ENCODE assay signal across 8 cellular contexts in genomic region chr17:7023576-7024401, GRCh38. TPM values are rescaled to one million over a fixed set of nuclear protein-coding genes. Genes with fewer than 3 reads are reported as not detected.
DNase-seq lines count a peak whose midpoint lies in the region; ATAC-seq and TF ChIP-seq lines count a peak whose summit lies in the region.

No MANE protein-coding gene starts in this region.

- intact Hi-C loops in breast epithelium (cut with DNase I; ENCODE audit: low total_unique reads), result no loop called here

- peak overlapping the region; percentile 37 for H3K4me3 ChIP-seq in CD4-positive, CD25-positive, alpha-beta regulatory T cell (ENCODE audit: low read depth, low read length)
- peak overlapping the region; percentile 28 to 63 (median 40) for H3K4me3 ChIP-seq in breast epithelium
- H3K4me3 ChIP-seq in iPS-15b (ENCODE audit: low read depth, low read length), result peak overlapping the region; percentile 81
- peak overlapping the region; percentile 21 for H3K4me3 ChIP-seq in skeletal muscle cell (ENCODE audit: low read depth, low read length)

- POLR2A ChIA-PET in WTC11 (lab: Charles Lee), result interaction anchor here (0.6 to 1.5 kb wide), 3 partner anchors 12 to 316 kb away, joined by 3 to 10 read pairs (median 3); partner anchors contain the start of gene SLC16A13

- H3K4me3 Mint-ChIP-seq in CD4-positive, CD25-positive, alpha-beta regulatory T cell, result peak overlapping the region; percentile 61 to 88 (median 84)
- peak overlapping the region; percentile 91 for H3K4me3 Mint-ChIP-seq in WTC11

- H3K27me3 Mint-ChIP-seq in CD4-positive, CD25-positive, alpha-beta regulatory T cell, result peaks cover 7% of the 10 kb centered on the region
- H3K27me3 Mint-ChIP-seq in WTC11 (ENCODE audit: low read depth), result peaks cover 44% of the 10 kb centered on the region

- TF ChIP-seq CTCF in WTC11 (IDR thresholded peaks at IDR 0.05), result no peak
- no peak for TF ChIP-seq CTCF in breast epithelium (IDR thresholded peaks at IDR 0.05)

- H3K36me3 ChIP-seq in CD4-positive, CD25-positive, alpha-beta regulatory T cell (ENCODE audit: control insufficient read depth, insufficient read depth, low read length), result no peaks in the 10 kb centered on the region
- H3K36me3 ChIP-seq in breast epithelium (no peaks in the 10 kb centered on the region), iPS-15b (ENCODE audit: control insufficient read depth, insufficient read depth, low read length) (peaks cover 3% of the 10 kb centered on the region)

- H3K27ac Mint-ChIP-seq in CD4-positive, CD25-positive, alpha-beta regulatory T cell, result peak overlapping the region; percentile 63 to 86 (median 83)
- H3K27ac Mint-ChIP-seq in WTC11, result peak overlapping the region; percentile 93

- peak overlapping the region; percentile 37 for H3K9ac ChIP-seq in iPS-15b (ENCODE audit: low read depth, low read length)

- peak; percentile 63 to 69 for ATAC-seq in CD4-positive, CD25-positive, alpha-beta regulatory T cell (ENCODE audit: low read depth in 2 of 2)
- peak; percentile 81 for ATAC-seq in WTC11

- peaks cover 0 to 38% (median 22%) of the 10 kb centered on the region in 4 donors for H3K4me1 Mint-ChIP-seq in CD4-positive, CD25-positive, alpha-beta regulatory T cell
- peaks cover 45% of the 10 kb centered on the region for H3K4me1 Mint-ChIP-seq in WTC11

- CTCF ChIA-PET in WTC11 (lab: Charles Lee), result interaction anchor here (0.7 to 3.2 kb wide), 19 partner anchors 9 to 306 kb away, joined by 3 to 34 read pairs (median 4); partner anchors contain the start of genes NEURL4 and SLC16A13

- DNase-seq in CD4-positive, CD25-positive, alpha-beta regulatory T cell, result peak; percentile 88 to 93 (median 90)
- peak in 74 of 76 experiments; percentile 10 to 98 (median 88) for DNase-seq in HUDEP-2 (lab: John Stamatoyannopoulos, UW; ENCODE audit: unreplicated experiment in 76 of 76)
- DNase-seq in WTC11 (ENCODE audit: low spot score), result peak; percentile 100
- DNase-seq in breast epithelium (ENCODE audit: low spot score in 2 of 2), result peak; percentile 86 to 91
- DNase-seq in skeletal muscle cell (ENCODE audit: low read depth), result peak; percentile 45
- DNase-seq in SKM-1 (lab: John Stamatoyannopoulos, UW; ENCODE audit: unreplicated experiment), result no peak
- DNase-seq in NCI-H146 treated with DMSO at 0.1 percent for 48 hours (lab: John Stamatoyannopoulos, UW; ENCODE audit: unreplicated experiment), result no peak

- no peaks in the 10 kb centered on the region for H3K27me3 ChIP-seq in CD4-positive, CD25-positive, alpha-beta regulatory T cell (ENCODE audit: control insufficient read depth, insufficient read depth, low read length)
- H3K27me3 ChIP-seq in breast epithelium (no peaks in the 10 kb centered on the region), iPS-15b (ENCODE audit: control insufficient read depth, insufficient read depth, low read length) (peaks cover 36% of the 10 kb centered on the region)

- H3K36me3 Mint-ChIP-seq in CD4-positive, CD25-positive, alpha-beta regulatory T cell, result no peaks in the 10 kb centered on the region
- H3K36me3 Mint-ChIP-seq in WTC11, result peaks cover 18% of the 10 kb centered on the region

- H3K9me3 Mint-ChIP-seq in CD4-positive, CD25-positive, alpha-beta regulatory T cell, result peaks cover 0 to 3% (median 0%) of the 10 kb centered on the region in 7 donors
- no peaks in the 10 kb centered on the region for H3K9me3 Mint-ChIP-seq in WTC11

- peak overlapping the region; percentile 67 for H3K27ac ChIP-seq in CD4-positive, CD25-positive, alpha-beta regulatory T cell (ENCODE audit: insufficient read depth, low read length, poor library complexity, severe bottlenecking)
- peak overlapping the region; percentile 75 to 91 for H3K27ac ChIP-seq in breast epithelium

- peaks cover 25% of the 10 kb centered on the region for H3K4me1 ChIP-seq in CD4-positive, CD25-positive, alpha-beta regulatory T cell (ENCODE audit: control insufficient read depth, insufficient read depth, low read length, poor library complexity, severe bottlenecking)
- no peaks in the 10 kb centered on the region for H3K4me1 ChIP-seq in breast epithelium
- peaks cover 3% of the 10 kb centered on the region for H3K4me1 ChIP-seq in iPS-15b (ENCODE audit: control insufficient read depth, insufficient read depth, low read length)

- no peaks in the 10 kb centered on the region for H3K9me3 ChIP-seq in CD4-positive, CD25-positive, alpha-beta regulatory T cell (ENCODE audit: control insufficient read depth in 2 of 2, low read length in 2 of 2)
- no peaks in the 10 kb centered on the region for H3K9me3 ChIP-seq in breast epithelium
- no peaks in the 10 kb centered on the region for H3K9me3 ChIP-seq in iPS-15b (ENCODE audit: control insufficient read depth, insufficient read depth, low read length)

- TF ChIP-seq POLR2A in breast epithelium (IDR thresholded peaks at IDR 0.05), result no peak

TF ChIP-seq in WTC11, 78 proteins besides CTCF, POLR2A, EP300 and RAD21 (continues in another document):
- TF ChIP-seq ZNF317 (CRISPR knock-in tag; IDR thresholded peaks at IDR 0.05; ENCODE audit: borderline replicate concordance, low read depth), result no peak
- TF ChIP-seq RORB (CRISPR knock-in tag; IDR thresholded peaks at IDR 0.05), result no peak
- no peak for TF ChIP-seq ZNF532 (CRISPR knock-in tag; IDR thresholded peaks at IDR 0.05; ENCODE audit: borderline replicate concordance)
- TF ChIP-seq TP53 (CRISPR knock-in tag; IDR thresholded peaks at IDR 0.05), result no peak
- 0 out of 2 replicates have a peak, but pooled peaks have one; percentile 8 for TF ChIP-seq ZBTB43 (CRISPR knock-in tag; IDR thresholded peaks at IDR 0.05)
- TF ChIP-seq SP1 (CRISPR knock-in tag; conservative IDR thresholded peaks at IDR 0.05), result no peak; the same call in 1 of the 2 replicates
- TF ChIP-seq GTF2I (CRISPR knock-in tag; conservative IDR thresholded peaks at IDR 0.05), result no peak
- TF ChIP-seq SMAD4 (CRISPR knock-in tag; IDR thresholded peaks at IDR 0.05), result no peak

RNA-seq across cellular contexts. Expression of gene BCL6B, which starts 0.9 kb away (rescaled TPM):
- total RNA-seq in CD4-positive, CD25-positive, alpha-beta regulatory T cell, result 0.42 TPM
- polyA plus RNA-seq in CD4-positive, CD25-positive, alpha-beta regulatory T cell, result not detected
- total RNA-seq in WTC11 (2021) (11.4 to 13.5 TPM (median 12.3 TPM) in 3 replicates), breast epithelium (1 to 10 TPM; 1.4 to 5.9 (median 4.1) TPM)

RNA-seq across cellular contexts. Expression of gene RNASEK, which starts 11.4 kb away (rescaled TPM):
- total RNA-seq in CD4-positive, CD25-positive, alpha-beta regulatory T cell, result 128 TPM
- 100 to 1,000 TPM; 556 to 649 (median 611) TPM for polyA plus RNA-seq in CD4-positive, CD25-positive, alpha-beta regulatory T cell
- total RNA-seq in WTC11 (2021), result 162 to 173 TPM (median 170 TPM) in 3 replicates
- total RNA-seq in breast epithelium, result 100 to 1,000 TPM in 1 of 3 donors, 10 to 100 TPM in 2; 18.7 to 154 (median 93.4) TPM

RNA-seq across cellular contexts. Expression of gene SLC16A13, which starts 12.0 kb away (rescaled TPM):
- total RNA-seq in CD4-positive, CD25-positive, alpha-beta regulatory T cell, result 3.8 TPM
- 1 to 10 TPM; 1.1 to 1.9 (median 1.5) TPM for polyA plus RNA-seq in CD4-positive, CD25-positive, alpha-beta regulatory T cell
- total RNA-seq in WTC11 (2021) (5.2 to 7.1 TPM (median 6.9 TPM) in 3 replicates), breast epithelium (1 to 10 TPM in 2 of 3 donors, under 1 TPM in 1; 0.32 to 3.5 (median 2.6) TPM)

RNA-seq across cellular contexts. Expression of gene SLC16A11, which starts 20.1 kb away (rescaled TPM):
- total RNA-seq in CD4-positive, CD25-positive, alpha-beta regulatory T cell, result 0.39 TPM
- 1 to 10 TPM in 1 of 4 donors, under 1 TPM in 2, not detected in 1; 0.30 to 1.2 (median 0.67) TPM for polyA plus RNA-seq in CD4-positive, CD25-positive, alpha-beta regulatory T cell
- 0.48 to 0.62 TPM (median 0.53 TPM) in 3 replicates for total RNA-seq in WTC11 (2021)
- total RNA-seq in breast epithelium, result 1 to 10 TPM in 2 of 3 donors, not detected in 1; 1.5 to 3.6 TPM

RNA-seq across cellular contexts. Expression of gene ALOX12, which starts 27.9 kb away (rescaled TPM):
- total RNA-seq in CD4-positive, CD25-positive, alpha-beta regulatory T cell, result 2.7 TPM
- under 1 TPM; 0.18 to 0.88 (median 0.20) TPM for polyA plus RNA-seq in CD4-positive, CD25-positive, alpha-beta regulatory T cell
- total RNA-seq in WTC11 (2021) (1.6 to 1.9 TPM (median 1.9 TPM) in 3 replicates), breast epithelium (not detected)

Comparison
In these comparisons a context has a peak if more than half of its experiments do, and no peak if none do; other contexts are left out.
1. DNase-seq: peak in CD4-positive, CD25-positive, alpha-beta regulatory T cell (3 of 3), HUDEP-2 (74 of 76), WTC11 (single experiment), breast epithelium (2 of 2) and skeletal muscle cell (single experiment); none in SKM-1 (single experiment) and NCI-H146 treated with DMSO at 0.1 percent for 48 hours (single experiment).
2. H3K4me3 ChIP-seq: peak in every context shown above with its lines; median percentile 81 in iPS-15b; 40 in breast epithelium; 37 in CD4-positive, CD25-positive, alpha-beta regulatory T cell; 21 in skeletal muscle cell.